ENCODE assay signal across 19 cellular contexts in the genomic region with DNA sequence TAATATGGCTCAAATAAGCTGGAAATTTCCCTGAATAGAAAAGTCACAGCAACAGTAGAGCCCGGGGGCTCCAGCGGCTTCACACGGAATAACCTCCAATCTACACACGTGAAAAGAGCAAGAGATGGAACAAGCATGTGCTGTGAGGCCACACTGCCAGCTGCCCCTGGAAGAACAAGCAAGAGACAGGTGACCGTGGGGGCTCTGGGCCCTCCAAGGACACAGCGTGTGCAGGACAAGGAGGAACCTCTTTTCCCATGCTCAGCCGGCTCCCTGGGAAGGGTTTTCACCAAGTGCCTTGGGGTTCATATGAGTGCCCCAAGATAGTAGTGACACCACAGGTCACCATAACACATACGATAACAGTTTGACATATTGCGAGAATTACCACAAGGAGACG.
DNase-seq lines count a peak whose midpoint lies in the region; TF ChIP-seq lines count a peak whose summit lies in the region.
"Had no signal": no experiment of that assay in that cellular context is flagged by ENCODE, and none has a peak within 500 bp of the region (broad histone marks: within the 10 kb centered on the region; RNA-seq: fewer than 3 reads in every experiment).

No MANE protein-coding gene starts in this region.

- no peak overlapping the region for H3K27ac ChIP-seq in ovary
- H3K27ac ChIP-seq: PC-9, RWPE1 had no signal

- H3K36me3 ChIP-seq in ovary = no peaks in the 10 kb centered on the region
- H3K36me3 ChIP-seq: BE2C had no signal

- H3K9me3 ChIP-seq in ovary = peaks cover 0 to 4% of the 10 kb centered on the region in 2 donors

- H3K36me3 Mint-ChIP-seq in chondrocyte (ENCODE audit: low read depth) (peaks cover 67% of the 10 kb centered on the region), type B pancreatic cell (peaks cover 79% of the 10 kb centered on the region), CD14-positive monocyte (peaks cover 61 to 82% of the 10 kb centered on the region in 2 donors)

- H3K27me3 Mint-ChIP-seq in chondrocyte (ENCODE audit: low read depth) (no peaks in the 10 kb centered on the region), type B pancreatic cell (no peaks in the 10 kb centered on the region), CD14-positive monocyte (ENCODE audit: low read depth in 3 of 3) (peaks cover 0 to 1% (median 0%) of the 10 kb centered on the region in 3 donors)
- H3K27me3 Mint-ChIP-seq: CD4-positive, alpha-beta T cell had no signal

- peaks cover 75% of the 10 kb centered on the region for H3K9me3 Mint-ChIP-seq in chondrocyte (ENCODE audit: low read depth)
- H3K9me3 Mint-ChIP-seq in type B pancreatic cell = peaks cover 46% of the 10 kb centered on the region
- H3K9me3 Mint-ChIP-seq in CD14-positive monocyte = peaks cover 15 to 36% (median 25%) of the 10 kb centered on the region in 7 donors

- H3K4me1 Mint-ChIP-seq in chondrocyte (ENCODE audit: low read depth) (no peaks in the 10 kb centered on the region), type B pancreatic cell (ENCODE audit: unreplicated experiment) (no peaks in the 10 kb centered on the region), CD14-positive monocyte (no peaks in the 10 kb centered on the region)

- intact Hi-C loops in ovary (cut with DNase I) = no loop called here
- intact Hi-C loops in CD14-positive monocyte (cut with micrococcal nuclease) = no loop called here

- no peaks in the 10 kb centered on the region for H3K4me1 ChIP-seq in ovary (ENCODE audit: insufficient read depth)
- H3K4me1 ChIP-seq: BE2C, Caco-2 had no signal

- no peak for TF ChIP-seq POLR2A in ovary (IDR thresholded peaks at IDR 0.05)

- no peak overlapping the region for H3K4me3 ChIP-seq in ovary
- H3K4me3 ChIP-seq: PC-9 had no signal

- H3K27ac Mint-ChIP-seq in chondrocyte (ENCODE audit: unreplicated experiment) = no peak overlapping the region
- H3K27ac Mint-ChIP-seq in type B pancreatic cell = no peak overlapping the region
- no peak overlapping the region for H3K27ac Mint-ChIP-seq in CD14-positive monocyte
- H3K27ac Mint-ChIP-seq: CD4-positive, alpha-beta T cell had no signal

- H3K27me3 ChIP-seq in ovary = no peaks in the 10 kb centered on the region
- H3K27me3 ChIP-seq: BE2C had no signal

- 96 to 97% (median 96%) methylated on average over 10 of the region's 10 CpGs for WGBS in ovary, 3 donors

- TF ChIP-seq CTCF in chondrocyte (IDR thresholded peaks at IDR 0.05) = no peak
- TF ChIP-seq CTCF in ovary (IDR thresholded peaks at IDR 0.05) = no peak
- no peak for TF ChIP-seq CTCF in type B pancreatic cell (conservative IDR thresholded peaks at IDR 0.05)
- TF ChIP-seq CTCF in CD14-positive monocyte (IDR thresholded peaks at IDR 0.05) = no peak

- no peak for TF ChIP-seq EP300 in ovary (IDR thresholded peaks at IDR 0.05)

- no peak overlapping the region for H3K4me3 Mint-ChIP-seq in chondrocyte (ENCODE audit: unreplicated experiment)
- H3K4me3 Mint-ChIP-seq in type B pancreatic cell = no peak overlapping the region
- no peak overlapping the region for H3K4me3 Mint-ChIP-seq in CD14-positive monocyte
- H3K4me3 Mint-ChIP-seq: CD4-positive, alpha-beta T cell had no signal

- peak; percentile 3 for DNase-seq in activated naive CD4-positive, alpha-beta T cell treated with anti-CD3 and anti-CD28 coated beads, Interleukin-2, amount 50 U/mL, for 16 hours
- no peak for DNase-seq in activated naive CD4-positive, alpha-beta T cell (lab: John Stamatoyannopoulos, UW)
- DNase-seq in chondrocyte (ENCODE audit: low spot score) (peak; percentile 56), ovary (peak in 3 of 5 donors; percentile 3 to 11 (median 4)), type B pancreatic cell (ENCODE audit: extremely low spot score, unreplicated experiment) (peak; percentile 27), NCI-H524 (lab: John Stamatoyannopoulos, UW) (no peak), CD14-positive monocyte (ENCODE audit: low spot score) (no peak)
- DNase-seq: BE2C; CD4-positive, alpha-beta T cell; HCEC 1CT; MM.1S; NCI-H1092; NCI-H1436 treated with DMSO at 0.1 percent for 48 hours; NCI-H2029; NCI-H345; NCI-H526; PC-9 had no signal

Comparison
In these comparisons a context has a peak if more than half of its experiments do, and no peak if none do; other contexts are left out.
1. DNase-seq: peak in activated naive CD4-positive, alpha-beta T cell treated with anti-CD3 and anti-CD28 coated beads, Interleukin-2, amount 50 U/mL, for 16 hours (single experiment), chondrocyte (single experiment), ovary (3 of 5) and type B pancreatic cell (single experiment); none in activated naive CD4-positive, alpha-beta T cell (0 of 4), NCI-H524 (0 of 2) and CD14-positive monocyte (single experiment).